In genomic region chr17:3809135-3809534, GRCh38 we compare ENCODE assay signal across 17 cellular contexts. TPM values are rescaled to one million over a fixed set of nuclear protein-coding genes. Genes with fewer than 3 reads are reported as not detected.
DNase-seq lines count a peak whose midpoint lies in the region; ATAC-seq, FAIRE-seq and TF ChIP-seq lines count a peak whose summit lies in the region.
"Had no signal": no experiment of that assay in that cellular context is flagged by ENCODE, and none has a peak within 500 bp of the region (broad histone marks: within the 10 kb centered on the region; RNA-seq: fewer than 3 reads in every experiment).

No MANE protein-coding gene starts in this region.

- POLR2A ChIA-PET in HepG2 (lab: Yijun Ruan, JAX) (interaction anchor here (1.6 kb wide), 1 partner anchor 14 kb away, joined by 4 read pairs; no protein-coding TSS in a partner anchor), PC-9 (lab: Charles Lee; ENCODE audit: unreplicated experiment) (no interaction called here), H1 (lab: Charles Lee; ENCODE audit: partially characterized antibody) (interaction anchor here (0.9 kb wide), 1 partner anchor 9 kb away, joined by 4 read pairs; the partner anchor contains the start of gene ITGAE)

- BruUV-seq in HepG2 (replicated peaks; lab: Mats Ljungman, UMichigan), result no TSS peak
- no TSS peak for BruUV-seq in PC-9 (replicated peaks; lab: Mats Ljungman, UMichigan)

- H3K9me2 ChIP-seq in PC-9 (ENCODE audit: insufficient read depth), result no peaks in the 10 kb centered on the region

- no peak overlapping the region for H2BK15ac ChIP-seq in H1 (ENCODE audit: low read length)

- no peak overlapping the region for H4K8ac ChIP-seq in H1 (ENCODE audit: extremely low read depth, insufficient read depth, low read length)

- H3K14ac ChIP-seq in H1 (ENCODE audit: insufficient read length), result no peak overlapping the region

- WGBS in HepG2 (ENCODE audit: low lambda C conversion rate), result 97% methylated on average over 4 of the region's 4 CpGs
- WGBS in right lobe of liver (ENCODE audit: insufficient coverage, low coverage, low lambda C conversion rate, missing lambda C conversion rate), result 95% methylated on average over 3 of the region's 4 CpGs
- WGBS in H1 (ENCODE audit: extremely low coverage in 1 of 2, insufficient coverage in 1 of 2, insufficient read length in 1 of 2, insufficient replicate concordance in 2 of 2, low coverage in 1 of 2, low lambda C conversion rate in 2 of 2, missing lambda C conversion rate in 1 of 2), 2 experiments, result 97% methylated on average over 4 of the region's 4 CpGs; no CpG with 5 or more reads in 1 of the 2 experiments

- H2AFZ ChIP-seq in HepG2 (ENCODE audit: low read length), result no peak overlapping the region
- H2AFZ ChIP-seq in PC-9, result no peak overlapping the region
- no peak overlapping the region for H2AFZ ChIP-seq in H1 (ENCODE audit: low read length)

- H2AK5ac ChIP-seq in H1 (ENCODE audit: low read depth, low read length), result no peak overlapping the region

- H3K23me2 ChIP-seq in H1 (ENCODE audit: low read depth, low read length), result no peaks in the 10 kb centered on the region

- no peak for ATAC-seq in HepG2
- no peak for ATAC-seq in right lobe of liver
- no peak for ATAC-seq in GM21786 (IDR thresholded peaks at IDR 0.05; ENCODE audit: unreplicated experiment)

- in situ Hi-C loops in HepG2 (cut with HindIII; ENCODE audit: extremely low pct_ligation_motif_present, low pct_unique_long_range_greater_than_20kb), result no loop called here

- TF ChIP-seq CTCF in HepG2 (CRISPR knock-in tag; IDR thresholded peaks at IDR 0.05) (no peak), right lobe of liver (IDR thresholded peaks at IDR 0.05) (no peak), PC-9 (conservative IDR thresholded peaks at IDR 0.05) (no peak), H1 (IDR thresholded peaks at IDR 0.05; ENCODE audit: control extremely low read depth in 1 of 3, insufficient read depth in 1 of 3, low read depth in 1 of 3, low read length in 3 of 3) (no peak)

- H2BK5ac ChIP-seq in H1 (ENCODE audit: low read depth, low read length), result no peak overlapping the region

- no peak overlapping the region for H4K5ac ChIP-seq in H1 (ENCODE audit: insufficient read length, low read depth, low read length)

- H4K91ac ChIP-seq in H1 (replicated peaks; ENCODE audit: insufficient read length, low read length), result no peak overlapping the region

- H3K9me3 ChIP-seq in HepG2 (ENCODE audit: low read length) (no peaks in the 10 kb centered on the region), right lobe of liver (no peaks in the 10 kb centered on the region), PC-9 (ENCODE audit: insufficient read depth, low read depth) (no peaks in the 10 kb centered on the region), H1 (ENCODE audit: insufficient read depth in 2 of 2, low read depth in 1 of 2, low read length in 1 of 2) (no peaks in the 10 kb centered on the region)
- H3K9me3 ChIP-seq: HAP-1, MG63 had no signal

- H3K79me2 ChIP-seq in HepG2 (ENCODE audit: insufficient read depth, low read length), result no peaks in the 10 kb centered on the region
- no peaks in the 10 kb centered on the region for H3K79me2 ChIP-seq in PC-9 (ENCODE audit: low read depth)
- no peaks in the 10 kb centered on the region for H3K79me2 ChIP-seq in H1 (ENCODE audit: control insufficient read depth in 1 of 2, insufficient read depth in 2 of 2, low read length in 2 of 2)

- no peaks in the 10 kb centered on the region for H4K20me1 ChIP-seq in HepG2 (ENCODE audit: insufficient read depth, low read length)
- no peaks in the 10 kb centered on the region for H4K20me1 ChIP-seq in PC-9 (ENCODE audit: insufficient read depth)
- peaks cover 0 to 5% of the 10 kb centered on the region in 2 experiments for H4K20me1 ChIP-seq in H1 (replicated peaks in 1 of 2; ENCODE audit: control insufficient read depth in 1 of 2, insufficient read depth in 2 of 2, low read length in 2 of 2)

- DNase-seq in HepG2 (ENCODE audit: low spot score) (no peak), right lobe of liver (no peak), PC-9 (no peak), H1 (ENCODE audit: low read depth in 1 of 2, low spot score in 2 of 2) (no peak), Ammon's horn (ENCODE audit: low spot score) (no peak)
- no peak for DNase-seq in stimulated activated CD8-positive, alpha-beta memory T cell treated with anti-CD3 and anti-CD28 coated beads, Interleukin-4, amount 100 ng/mL, for 48 hours
- DNase-seq: CD4-positive, CD25-positive, alpha-beta regulatory T cell; COR-L47; DMS79; MG63; NCI-H1417; NCI-H187; NCI-H446; NCI-H526; SHP77 had no signal

- H3K4me1 ChIP-seq in HepG2 (ENCODE audit: insufficient read depth, low read length) (peaks cover 25% of the 10 kb centered on the region), right lobe of liver (peaks cover 0 to 10% (median 5%) of the 10 kb centered on the region in 4 donors), PC-9 (replicated peaks; ENCODE audit: insufficient read depth) (peaks cover 8% of the 10 kb centered on the region; the same call in 1 of the 2 replicates), H1 (replicated peaks in 1 of 4; ENCODE audit: control insufficient read depth in 3 of 4, insufficient read depth in 4 of 4, low read length in 3 of 4) (no peaks in the 10 kb centered on the region)
- H3K4me1 ChIP-seq: HAP-1 had no signal

- H3K18ac ChIP-seq in H1 (ENCODE audit: extremely low read depth, low read length), result no peak overlapping the region

- H3K9ac ChIP-seq in HepG2 (ENCODE audit: insufficient read depth, low read depth, low read length) (no peak overlapping the region), H1 (replicated peaks in 1 of 4; ENCODE audit: extremely low read depth in 1 of 4, low read depth in 3 of 4, low read length in 3 of 4) (no peak overlapping the region)

- CTCF ChIA-PET in HepG2 (lab: Yijun Ruan, JAX; ENCODE audit: low intra/inter-chr PET ratio, low total read pairs), result no interaction called here
- CTCF ChIA-PET in PC-9 (lab: Charles Lee), result no interaction called here
- CTCF ChIA-PET in H1 (lab: Charles Lee; ENCODE audit: partially characterized antibody), result interaction anchor here (2.7 to 3.4 kb wide), 2 partner anchors 17 to 71 kb away, joined by 13 to 18 read pairs; no protein-coding TSS in a partner anchor

- H3K4me2 ChIP-seq in HepG2 (ENCODE audit: low read depth, low read length) (no peak overlapping the region), PC-9 (no peak overlapping the region), H1 (ENCODE audit: insufficient read depth in 1 of 2, low read depth in 2 of 2, low read length in 2 of 2) (no peak overlapping the region)

- no peak for TF ChIP-seq RAD21 in HepG2 (CRISPR knock-in tag; IDR thresholded peaks at IDR 0.05)
- TF ChIP-seq RAD21 in H1 (IDR thresholded peaks at IDR 0.05 in 1 of 2, conservative IDR thresholded peaks at IDR 0.05 in 1 of 2; ENCODE audit: low read depth in 2 of 2, low read length in 2 of 2), result no peak

- no peak overlapping the region for H3K56ac ChIP-seq in H1 (replicated peaks; ENCODE audit: insufficient read length, low read depth, low read length)

- H3K4me3 ChIP-seq in HepG2 (replicated peaks in 1 of 3; ENCODE audit: insufficient read depth in 1 of 3, low read depth in 2 of 3, low read length in 3 of 3), result no peak overlapping the region
- H3K4me3 ChIP-seq in right lobe of liver, result no peak overlapping the region
- H3K4me3 ChIP-seq in PC-9, result no peak overlapping the region
- H3K4me3 ChIP-seq in H1 (ENCODE audit: extremely low read depth in 1 of 4, insufficient read depth in 2 of 4, low read depth in 3 of 4, low read length in 4 of 4), result no peak overlapping the region
- H3K4me3 ChIP-seq: HAP-1, MG63 had no signal

- H2BK20ac ChIP-seq in H1 (ENCODE audit: low read length), result no peak overlapping the region

- intact Hi-C loops in HepG2 (cut with micrococcal nuclease; ENCODE audit: unreplicated experiment), result no loop called here
- intact Hi-C loops in right lobe of liver (cut with DNase I), result no loop called here
- intact Hi-C loops in PC-9 (cut with micrococcal nuclease; ENCODE audit: unreplicated experiment), result no loop called here

- H3K27me3 ChIP-seq in HepG2 (ENCODE audit: control insufficient read depth in 1 of 2, insufficient read depth in 2 of 2, low read length in 2 of 2), result no peaks in the 10 kb centered on the region
- H3K27me3 ChIP-seq in right lobe of liver, result no peaks in the 10 kb centered on the region
- H3K27me3 ChIP-seq in PC-9 (ENCODE audit: insufficient read depth, low read depth), result no peaks in the 10 kb centered on the region
- H3K27me3 ChIP-seq in H1 (replicated peaks in 1 of 4; ENCODE audit: control insufficient read depth in 3 of 4, extremely low read depth in 1 of 4, insufficient read depth in 3 of 4, low read length in 3 of 4), result no peaks in the 10 kb centered on the region
- H3K27me3 ChIP-seq: MG63 had no signal

- TF ChIP-seq POLR2A in HepG2 (IDR thresholded peaks at IDR 0.05; ENCODE audit: insufficient read depth in 1 of 2, low read depth in 2 of 2, low read length in 2 of 2), result no peak
- no peak for TF ChIP-seq POLR2A in right lobe of liver (IDR thresholded peaks at IDR 0.05)
- no peak for TF ChIP-seq POLR2A in H1 (IDR thresholded peaks at IDR 0.05; ENCODE audit: control extremely low read depth in 1 of 2, low read depth in 2 of 2, low read length in 2 of 2)

- H3K36me3 ChIP-seq in HepG2 (replicated peaks in 1 of 2; ENCODE audit: control insufficient read depth in 1 of 2, insufficient read depth in 2 of 2, low read length in 2 of 2), result peaks cover 17 to 44% of the 10 kb centered on the region in 2 experiments; a peak in 4 of 5 replicates
- peaks cover 0 to 34% (median 5%) of the 10 kb centered on the region in 4 donors for H3K36me3 ChIP-seq in right lobe of liver
- H3K36me3 ChIP-seq in PC-9 (ENCODE audit: low read depth), result peaks cover 16% of the 10 kb centered on the region; the same call in 1 of the 2 replicates
- peaks cover 13 to 62% (median 37%) of the 10 kb centered on the region in 4 experiments for H3K36me3 ChIP-seq in H1 (ENCODE audit: control insufficient read depth in 2 of 4, insufficient read depth in 4 of 4, low read length in 3 of 4)

- no peak overlapping the region for H2BK12ac ChIP-seq in H1 (ENCODE audit: low read depth, low read length)

- no peak overlapping the region for H3K4ac ChIP-seq in H1 (replicated peaks; ENCODE audit: insufficient read length, low read depth, low read length)

- no peak for FAIRE-seq in HepG2 (lab: Jason Lieb, UNC)
- FAIRE-seq in H1 (lab: Jason Lieb, UNC), result no peak

- H3K79me1 ChIP-seq in H1 (ENCODE audit: low read depth, low read length), result no peaks in the 10 kb centered on the region

- H3F3A ChIP-seq in PC-9 (ENCODE audit: insufficient read depth, low read depth), result no peaks in the 10 kb centered on the region; the same call in 1 of the 2 replicates

- no peak overlapping the region for H3K23ac ChIP-seq in H1 (ENCODE audit: insufficient read length)

- TF ChIP-seq EP300 in HepG2 (IDR thresholded peaks at IDR 0.05; ENCODE audit: low read depth in 2 of 2, low read length in 2 of 2) (no peak), HepG2 (CRISPR knock-in tag; IDR thresholded peaks at IDR 0.05; ENCODE audit: borderline replicate concordance) (no peak), H1 (IDR thresholded peaks at IDR 0.05; ENCODE audit: borderline replicate concordance in 1 of 2, low read depth in 2 of 2, low read length in 2 of 2) (no peak)

- H3K27ac ChIP-seq in HepG2 (ENCODE audit: extremely low read length, insufficient read depth, low read length), result no peak overlapping the region
- H3K27ac ChIP-seq in right lobe of liver, result no peak overlapping the region
- H3K27ac ChIP-seq in PC-9, result peak overlapping the region; percentile 20
- no peak overlapping the region for H3K27ac ChIP-seq in H1 (ENCODE audit: low read depth, low read length)

- H2BK120ac ChIP-seq in H1 (replicated peaks; ENCODE audit: low read depth, low read length), result no peak overlapping the region

RNA-seq across cellular contexts. Expression of gene ITGAE, which starts 8.1 kb away (rescaled TPM):
- 49.0 and 56.3 TPM in 2 replicates for total RNA-seq in HepG2 (2016; rRNA removed; fragmentation: Illumina TruSeq; extraction: Trizol)
- total RNA-seq in HepG2 (2016; cell fraction: cytosol; rRNA removed; fragmentation: Illumina TruSeq; extraction: Trizol; ENCODE audit: low read depth), result 99.2 and 118 TPM in 2 replicates
- total RNA-seq in HepG2 (2016; cell fraction: insoluble cytoplasmic fraction; rRNA removed; fragmentation: Illumina TruSeq; extraction: Trizol), result 54.9 and 56.5 TPM in 2 replicates
- 121 and 124 TPM in 2 replicates for total RNA-seq in HepG2 (2016; cell fraction: membrane; rRNA removed; fragmentation: Illumina TruSeq; extraction: Trizol)
- 18.5 and 22.4 TPM in 2 replicates for total RNA-seq in HepG2 (2016; cell fraction: nucleus; rRNA removed; fragmentation: Illumina TruSeq; extraction: Trizol)
- 38.2 and 42.3 TPM in 2 replicates for polyA plus RNA-seq in HepG2 (2011; rRNA removed)
- 28.2 and 31.0 TPM in 2 replicates for polyA plus RNA-seq in HepG2 (2011; cell fraction: cytosol; rRNA removed)
- 13.3 and 15.2 TPM in 2 replicates for polyA plus RNA-seq in HepG2 (2011; cell fraction: nucleus; rRNA removed)
- polyA plus RNA-seq in HepG2 (2012), result 19.1 and 24.6 TPM in 2 replicates
- polyA plus RNA-seq in HepG2 (2016; cell fraction: cytosol; fragmentation: Illumina TruSeq; extraction: Trizol; ENCODE audit: low read depth), result 110 and 139 TPM in 2 replicates
- 46.7 and 46.9 TPM in 2 replicates for polyA plus RNA-seq in HepG2 (2016; cell fraction: insoluble cytoplasmic fraction; fragmentation: Illumina TruSeq; extraction: Trizol; ENCODE audit: low read depth)
- 90.3 and 104 TPM in 2 replicates for polyA plus RNA-seq in HepG2 (2016; cell fraction: membrane; fragmentation: Illumina TruSeq; extraction: Trizol; ENCODE audit: low read depth)
- 36.8 and 38.1 TPM in 2 replicates for polyA plus RNA-seq in HepG2 (2016; cell fraction: nucleus; fragmentation: Illumina TruSeq; extraction: Trizol; ENCODE audit: insufficient read depth, low read depth)
- 7.6 and 11.0 TPM in 2 replicates for polyA minus RNA-seq in HepG2 (2011; rRNA and poly(A)+ RNA removed; ENCODE audit: low replicate concordance)
- 2.8 and 3.8 TPM in 2 replicates for polyA minus RNA-seq in HepG2 (2011; cell fraction: cytosol; rRNA and poly(A)+ RNA removed)
- polyA minus RNA-seq in HepG2 (2011; cell fraction: nucleus; rRNA and poly(A)+ RNA removed), result 11.7 and 12.6 TPM in 2 replicates
- total RNA-seq in right lobe of liver, result 1 to 10 TPM; 5.4 to 7.7 (median 5.8) TPM
- total RNA-seq in PC-9 (2021), result 48.7 and 52.8 TPM in 2 replicates
- 23.2 and 24.5 TPM in 2 replicates for total RNA-seq in H1 (2021; fragmentation: NEBNext Ultra II Directional; extraction: Animal tissue kit (Norgen Biotek cat#: 25700))
- polyA plus RNA-seq in H1 (2011; rRNA removed), result 25.5 and 43.1 TPM in 2 replicates
- 45.3 TPM for polyA plus RNA-seq in H1 (2011; cell fraction: cytosol; rRNA removed)
- polyA plus RNA-seq in H1 (2011; cell fraction: nucleus; rRNA removed), result 16.3 TPM
- polyA plus RNA-seq in H1 (2012, experiment 1 of 2), result 27.5 to 44.4 TPM (median 35.7 TPM) in 4 replicates
- polyA plus RNA-seq in H1 (2012, experiment 2 of 2), result 28.9 TPM
- 35.8 TPM for polyA plus RNA-seq in H1 (2013, experiment 1 of 2)
- 35.5 TPM for polyA plus RNA-seq in H1 (2013, experiment 2 of 2)
- polyA minus RNA-seq in H1 (2011; rRNA and poly(A)+ RNA removed), result 7.4 and 9.9 TPM in 2 replicates
- polyA minus RNA-seq in H1 (2011; cell fraction: cytosol; rRNA and poly(A)+ RNA removed), result 5.1 TPM
- 15.9 TPM for polyA minus RNA-seq in H1 (2011; cell fraction: nucleus; rRNA and poly(A)+ RNA removed)

RNA-seq across cellular contexts. Expression of gene NCBP3, which starts 36.9 kb away (rescaled TPM):
- total RNA-seq in HepG2 (2016; rRNA removed; fragmentation: Illumina TruSeq; extraction: Trizol) (20.6 and 24.8 TPM in 2 replicates), right lobe of liver (10 to 100 TPM in 4 of 6 experiments, 1 to 10 TPM in 2; 8.6 to 15.1 (median 10.5) TPM), PC-9 (2021) (48.2 and 58.5 TPM in 2 replicates)
- total RNA-seq in HepG2 (2016; cell fraction: cytosol; rRNA removed; fragmentation: Illumina TruSeq; extraction: Trizol; ENCODE audit: low read depth), result 3.9 and 4.8 TPM in 2 replicates
- total RNA-seq in HepG2 (2016; cell fraction: insoluble cytoplasmic fraction; rRNA removed; fragmentation: Illumina TruSeq; extraction: Trizol), result 21.8 and 23.5 TPM in 2 replicates
- total RNA-seq in HepG2 (2016; cell fraction: membrane; rRNA removed; fragmentation: Illumina TruSeq; extraction: Trizol), result 7.8 and 9.5 TPM in 2 replicates
- total RNA-seq in HepG2 (2016; cell fraction: nucleus; rRNA removed; fragmentation: Illumina TruSeq; extraction: Trizol), result 30.1 and 35.2 TPM in 2 replicates
- polyA plus RNA-seq in HepG2 (2011; rRNA removed) (16.6 and 19.5 TPM in 2 replicates), H1 (2011; rRNA removed) (16.5 and 19.6 TPM in 2 replicates)
- polyA plus RNA-seq in HepG2 (2011; cell fraction: cytosol; rRNA removed), result 4.6 and 5.5 TPM in 2 replicates
- polyA plus RNA-seq in HepG2 (2011; cell fraction: nucleus; rRNA removed), result 27.4 and 36.6 TPM in 2 replicates
- 22.5 and 26.0 TPM in 2 replicates for polyA plus RNA-seq in HepG2 (2012)
- 1.2 and 1.9 TPM in 2 replicates for polyA plus RNA-seq in HepG2 (2016; cell fraction: cytosol; fragmentation: Illumina TruSeq; extraction: Trizol; ENCODE audit: low read depth)
- 22.8 and 23.0 TPM in 2 replicates for polyA plus RNA-seq in HepG2 (2016; cell fraction: insoluble cytoplasmic fraction; fragmentation: Illumina TruSeq; extraction: Trizol; ENCODE audit: low read depth)
- polyA plus RNA-seq in HepG2 (2016; cell fraction: membrane; fragmentation: Illumina TruSeq; extraction: Trizol; ENCODE audit: low read depth), result 4.1 and 4.3 TPM in 2 replicates
- polyA plus RNA-seq in HepG2 (2016; cell fraction: nucleus; fragmentation: Illumina TruSeq; extraction: Trizol; ENCODE audit: insufficient read depth, low read depth), result 77.0 and 80.1 TPM in 2 replicates
- 8.7 and 10.7 TPM in 2 replicates for polyA minus RNA-seq in HepG2 (2011; rRNA and poly(A)+ RNA removed; ENCODE audit: low replicate concordance)
- 3.4 and 5.1 TPM in 2 replicates for polyA minus RNA-seq in HepG2 (2011; cell fraction: cytosol; rRNA and poly(A)+ RNA removed)
- polyA minus RNA-seq in HepG2 (2011; cell fraction: nucleus; rRNA and poly(A)+ RNA removed), result 42.4 and 49.2 TPM in 2 replicates
- total RNA-seq in H1 (2021; fragmentation: NEBNext Ultra II Directional; extraction: Animal tissue kit (Norgen Biotek cat#: 25700)), result 46.1 and 47.9 TPM in 2 replicates
- 32.0 TPM for polyA plus RNA-seq in H1 (2011; cell fraction: cytosol; rRNA removed)
- 22.5 TPM for polyA plus RNA-seq in H1 (2011; cell fraction: nucleus; rRNA removed)
- 30.6 to 59.0 TPM (median 33.4 TPM) in 4 replicates for polyA plus RNA-seq in H1 (2012, experiment 1 of 2)
- 4.8 TPM for polyA plus RNA-seq in H1 (2012, experiment 2 of 2)
- 35.0 TPM for polyA plus RNA-seq in H1 (2013, experiment 1 of 2)
- 30.6 TPM for polyA plus RNA-seq in H1 (2013, experiment 2 of 2)
- polyA minus RNA-seq in H1 (2011; rRNA and poly(A)+ RNA removed), result 17.6 and 18.9 TPM in 2 replicates
- polyA minus RNA-seq in H1 (2011; cell fraction: cytosol; rRNA and poly(A)+ RNA removed), result 8.6 TPM
- polyA minus RNA-seq in H1 (2011; cell fraction: nucleus; rRNA and poly(A)+ RNA removed), result 30.1 TPM

Comparison
In these comparisons a context has a peak if more than half of its experiments do, and no peak if none do; other contexts are left out.
1. Of the 41 proteins assayed by ChIP-seq in both HepG2 and H1: peak only in HepG2: MAFK; only in H1: none; in both: none; in neither: 40.